Comparison of ENCODE assay signal across 22 cellular contexts in genomic region chr9:123784513-123784912, GRCh38.
DNase-seq lines count a peak whose midpoint lies in the region; ATAC-seq and TF ChIP-seq lines count a peak whose summit lies in the region.
"Had no signal": no experiment of that assay in that cellular context is flagged by ENCODE, and none has a peak within 500 bp of the region (broad histone marks: within the 10 kb centered on the region; RNA-seq: fewer than 3 reads in every experiment).

No MANE protein-coding gene starts in this region.

- H3K4me1 ChIP-seq in ACC112 (ENCODE audit: control insufficient read depth, insufficient read depth, low read length, unreplicated experiment) = peaks cover 16% of the 10 kb centered on the region
- peaks cover 34% of the 10 kb centered on the region for H3K4me1 ChIP-seq in GM23248 (ENCODE audit: insufficient read depth)
- H3K4me1 ChIP-seq: upper lobe of left lung had no signal

- peak overlapping the region; percentile 65 for H3K4me2 ChIP-seq in GM23248 (ENCODE audit: unreplicated experiment)

- peak; percentile 79 for DNase-seq in GM23248
- peak; percentile 22 for DNase-seq in astrocyte of the cerebellum (ENCODE audit: low read depth)
- peak; percentile 72 for DNase-seq in fibroblast of the conjunctiva (ENCODE audit: low read depth)
- DNase-seq in NCI-H1417 (lab: John Stamatoyannopoulos, UW) = no peak
- DNase-seq in left lobe of liver (ENCODE audit: low spot score) = no peak
- no peak for DNase-seq in activated CD8-positive, alpha-beta memory T cell treated with anti-CD3 and anti-CD28 coated beads, Interleukin-2, amount 10 ng/mL, durations not matched to agents 7 days and 5 days
- DNase-seq: activated gamma-delta T cell treated with Interleukin-2 at 50 U/mL for 16 hours; amygdala; CD4-positive, alpha-beta memory T cell; DMS153; Kasumi-1; NCI-H1436 treated with DMSO at 0.1 percent for 48 hours; NCI-H748 treated with DMSO at 0.1 percent for 48 hours; OCI-M1; SHP77 treated with DMSO at 0.1 percent for 48 hours; small intestine; stimulated activated CD4-positive, alpha-beta T cell treated with anti-CD3 and anti-CD28 coated beads, Interleukin-4, amount 100 ng/mL, for 24 hours; upper lobe of left lung had no signal

- H3K36me3 ChIP-seq in ACC112 (ENCODE audit: insufficient read depth, low read length) (no peaks in the 10 kb centered on the region), GM23248 (ENCODE audit: low read depth) (no peaks in the 10 kb centered on the region)
- H3K36me3 ChIP-seq: upper lobe of left lung had no signal

- H3K36me3 Mint-ChIP-seq in activated CD8-positive, alpha-beta memory T cell treated with anti-CD3 and anti-CD28 coated beads, Interleukin-2, amount 10 ng/mL, durations not matched to agents 7 days and 5 days = no peaks in the 10 kb centered on the region

- no peak for TF ChIP-seq CTCF in astrocyte of the cerebellum (IDR thresholded peaks at IDR 0.05; ENCODE audit: low read depth, low read length, missing control alignments)

- H2AFZ ChIP-seq in ACC112 (ENCODE audit: low read length, unreplicated experiment) (no peak overlapping the region), GM23248 (no peak overlapping the region)

- H3K9me3 Mint-ChIP-seq in activated CD8-positive, alpha-beta memory T cell treated with anti-CD3 and anti-CD28 coated beads, Interleukin-2, amount 10 ng/mL, durations not matched to agents 7 days and 5 days (ENCODE audit: low read depth) = no peaks in the 10 kb centered on the region

- H3K27me3 Mint-ChIP-seq in activated CD8-positive, alpha-beta memory T cell treated with anti-CD3 and anti-CD28 coated beads, Interleukin-2, amount 10 ng/mL, durations not matched to agents 7 days and 5 days = no peaks in the 10 kb centered on the region
- H3K27me3 Mint-ChIP-seq: CD4-positive, alpha-beta memory T cell; progenitor cell of endocrine pancreas had no signal

- no peaks in the 10 kb centered on the region for H3K9me3 ChIP-seq in GM23248 (ENCODE audit: low read depth)
- H3K9me3 ChIP-seq: upper lobe of left lung had no signal

- H3K4me3 ChIP-seq in ACC112 (ENCODE audit: low read depth, low read length) = no peak overlapping the region
- H3K4me3 ChIP-seq in GM23248 = 0 out of 2 replicates have a peak overlapping the region, but pooled peaks have one; percentile 13
- no peak overlapping the region for H3K4me3 ChIP-seq in astrocyte of the cerebellum (ENCODE audit: low read depth, low read length)
- H3K4me3 ChIP-seq: upper lobe of left lung had no signal

- H3K27me3 ChIP-seq in ACC112 (ENCODE audit: insufficient read depth, low read length) = no peaks in the 10 kb centered on the region
- no peaks in the 10 kb centered on the region for H3K27me3 ChIP-seq in GM23248 (replicated peaks; ENCODE audit: insufficient read depth)
- H3K27me3 ChIP-seq: upper lobe of left lung had no signal

- H3K79me2 ChIP-seq in ACC112 (ENCODE audit: control insufficient read depth, insufficient read depth, low read length, unreplicated experiment) (no peaks in the 10 kb centered on the region), GM23248 (ENCODE audit: insufficient read depth) (no peaks in the 10 kb centered on the region)

- no peak overlapping the region for H3K4me3 Mint-ChIP-seq in activated CD8-positive, alpha-beta memory T cell treated with anti-CD3 and anti-CD28 coated beads, Interleukin-2, amount 10 ng/mL, durations not matched to agents 7 days and 5 days
- H3K4me3 Mint-ChIP-seq: CD4-positive, alpha-beta memory T cell had no signal

- CTCF ChIA-PET in activated CD8-positive, alpha-beta memory T cell treated with anti-CD3 and anti-CD28 coated beads, Interleukin-2, amount 10 ng/mL, durations not matched to agents 7 days and 5 days (lab: Charles Lee) = no interaction called here

- no peak overlapping the region for H3K9ac ChIP-seq in GM23248

- 20 to 21% methylated on average over 1 of the region's 1 CpG for WGBS in GM23248 (ENCODE audit: low coverage in 1 of 2, low lambda C conversion rate in 2 of 2, missing lambda C conversion rate in 2 of 2), 2 experiments

- H3K9me2 ChIP-seq in GM23248 (ENCODE audit: insufficient read depth) = no peaks in the 10 kb centered on the region; the same call in 1 of the 2 replicates

- ATAC-seq in left lobe of liver = no peak
- ATAC-seq in GM19328 (IDR thresholded peaks at IDR 0.05; ENCODE audit: unreplicated experiment) = no peak
- no peak for ATAC-seq in activated CD8-positive, alpha-beta memory T cell treated with anti-CD3 and anti-CD28 coated beads, Interleukin-2, amount 10 ng/mL, durations not matched to agents 7 days and 5 days

- in situ Hi-C loops in GM23248 (cut with MboI) = no loop called here
- in situ Hi-C loops in astrocyte of the cerebellum (cut with HindIII; ENCODE audit: low sequenced_read_pairs) = no loop called here

- peaks cover 41% of the 10 kb centered on the region for H3F3A ChIP-seq in GM23248 (ENCODE audit: insufficient read depth)

- H3K27ac Mint-ChIP-seq in activated CD8-positive, alpha-beta memory T cell treated with anti-CD3 and anti-CD28 coated beads, Interleukin-2, amount 10 ng/mL, durations not matched to agents 7 days and 5 days = no peak overlapping the region
- H3K27ac Mint-ChIP-seq: CD4-positive, alpha-beta memory T cell; progenitor cell of endocrine pancreas had no signal

- no peaks in the 10 kb centered on the region for H4K20me1 ChIP-seq in GM23248 (ENCODE audit: insufficient read depth)

- no peaks in the 10 kb centered on the region for H3K4me1 Mint-ChIP-seq in activated CD8-positive, alpha-beta memory T cell treated with anti-CD3 and anti-CD28 coated beads, Interleukin-2, amount 10 ng/mL, durations not matched to agents 7 days and 5 days
- H3K4me1 Mint-ChIP-seq: CD4-positive, alpha-beta memory T cell had no signal

- H3K27ac ChIP-seq in ACC112 (ENCODE audit: low read depth, low read length) (0 out of 2 replicates have a peak overlapping the region, but pooled peaks have one; percentile 2), GM23248 (peak overlapping the region; percentile 51)
- H3K27ac ChIP-seq: upper lobe of left lung, VCaP had no signal

Comparison
In these comparisons a context has a peak if more than half of its experiments do, and no peak if none do; other contexts are left out.
1. DNase-seq: peak in GM23248 (single experiment), astrocyte of the cerebellum (single experiment) and fibroblast of the conjunctiva (single experiment); none in NCI-H1417 (0 of 3), left lobe of liver (single experiment) and activated CD8-positive, alpha-beta memory T cell treated with anti-CD3 and anti-CD28 coated beads, Interleukin-2, amount 10 ng/mL, durations not matched to agents 7 days and 5 days (single experiment).